In the genomic region with DNA sequence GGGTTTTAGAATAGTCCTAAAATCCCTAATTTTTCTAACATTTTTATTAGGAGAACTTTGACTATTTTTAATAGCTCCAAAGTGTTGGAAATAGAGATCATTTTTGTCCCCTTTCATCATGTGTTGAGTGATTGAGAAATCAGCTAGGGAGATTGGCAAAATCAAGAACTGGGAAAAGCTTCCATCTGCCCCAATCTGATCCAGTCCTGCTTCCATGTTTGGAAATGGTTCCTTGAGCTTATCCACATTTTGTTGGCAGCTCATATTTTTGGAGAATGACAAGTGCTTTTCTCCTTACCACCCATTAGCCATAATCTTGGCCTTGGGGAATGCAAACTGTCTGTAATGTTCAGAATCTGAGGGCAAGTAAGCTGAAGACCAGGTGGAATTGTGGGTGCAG, we compare ENCODE assay signal across 16 cellular contexts.
"Had no signal": no experiment of that assay in that cellular context is flagged by ENCODE, and none has a peak within 500 bp of the region (broad histone marks: within the 10 kb centered on the region; RNA-seq: fewer than 3 reads in every experiment).

No MANE protein-coding gene starts in this region.

- H3K4me1 ChIP-seq: pancreas had no signal

- DNase-seq: activated CD4-positive, alpha-beta memory T cell treated with anti-CD3 and anti-CD28 coated beads for 36 hours; activated CD8-positive, alpha-beta memory T cell treated with anti-CD3 and anti-CD28 coated beads, Interleukin-2, amount 10 ng/mL, durations not matched to agents 7 days and 5 days; activated naive CD4-positive, alpha-beta T cell treated with anti-CD3 and anti-CD28 coated beads, Interleukin-2, amount 10 ng/mL, durations not matched to agents 7 days and 5 days; activated T-cell treated with anti-CD3 and anti-CD28 coated beads, Interleukin-2, amount 50 U/mL, for 1 hour; caudate nucleus; left colon; midbrain; naive B cell; pancreas; stimulated activated CD4-positive, alpha-beta T cell treated with anti-CD3 and anti-CD28 coated beads, Interleukin-2, amount 100 ng/mL, for 48 hours; T-helper 9 cell had no signal

- H3K27me3 ChIP-seq: pancreas, tibial nerve had no signal

- H3K36me3 ChIP-seq: pancreas, tibial nerve had no signal

- H3K4me3 ChIP-seq: pancreas, SK-N-MC, tibial nerve had no signal

- H3K27ac ChIP-seq: pancreas, SK-N-MC, VCaP had no signal

- H3K9me3 ChIP-seq: pancreas, tibial nerve had no signal

- ATAC-seq: activated CD8-positive, alpha-beta memory T cell treated with anti-CD3 and anti-CD28 coated beads, Interleukin-2, amount 10 ng/mL, durations not matched to agents 7 days and 5 days; esophagus mucosa; left colon; pancreas; stimulated activated memory B cell treated with anti-CD40 and anti-IgM and Interleukin-4, amounts not matched to agents 10 μg/mL and 1 μg/mL and 100 μg/mL, for 72 hours had no signal
